ENCODE assay signal across 1 cellular context in genomic region chr1:43930949-43931275, GRCh38.
TF ChIP-seq lines count a peak whose summit lies in the region.

No MANE protein-coding gene starts in this region.

TF ChIP-seq in WTC11, 78 proteins besides CTCF, POLR2A, EP300 and RAD21 (continued from another document):
- TF ChIP-seq ATF3 (CRISPR knock-in tag; conservative IDR thresholded peaks at IDR 0.05) (no peak), MLX (CRISPR knock-in tag; IDR thresholded peaks at IDR 0.05) (no peak), PRDM15 (CRISPR knock-in tag; IDR thresholded peaks at IDR 0.05) (no peak), ETV6 (CRISPR knock-in tag; IDR thresholded peaks at IDR 0.05) (no peak), FOXP4 (CRISPR knock-in tag; IDR thresholded peaks at IDR 0.05) (no peak), ZNF121 (CRISPR knock-in tag; IDR thresholded peaks at IDR 0.05) (no peak), ZNF425 (CRISPR knock-in tag; conservative IDR thresholded peaks at IDR 0.05) (no peak), SP1 (CRISPR knock-in tag; conservative IDR thresholded peaks at IDR 0.05) (no peak), FOXJ3 (CRISPR knock-in tag; IDR thresholded peaks at IDR 0.05; ENCODE audit: borderline replicate concordance) (no peak)
